Comparison of ENCODE assay signal across 8 cellular contexts in the genomic region with DNA sequence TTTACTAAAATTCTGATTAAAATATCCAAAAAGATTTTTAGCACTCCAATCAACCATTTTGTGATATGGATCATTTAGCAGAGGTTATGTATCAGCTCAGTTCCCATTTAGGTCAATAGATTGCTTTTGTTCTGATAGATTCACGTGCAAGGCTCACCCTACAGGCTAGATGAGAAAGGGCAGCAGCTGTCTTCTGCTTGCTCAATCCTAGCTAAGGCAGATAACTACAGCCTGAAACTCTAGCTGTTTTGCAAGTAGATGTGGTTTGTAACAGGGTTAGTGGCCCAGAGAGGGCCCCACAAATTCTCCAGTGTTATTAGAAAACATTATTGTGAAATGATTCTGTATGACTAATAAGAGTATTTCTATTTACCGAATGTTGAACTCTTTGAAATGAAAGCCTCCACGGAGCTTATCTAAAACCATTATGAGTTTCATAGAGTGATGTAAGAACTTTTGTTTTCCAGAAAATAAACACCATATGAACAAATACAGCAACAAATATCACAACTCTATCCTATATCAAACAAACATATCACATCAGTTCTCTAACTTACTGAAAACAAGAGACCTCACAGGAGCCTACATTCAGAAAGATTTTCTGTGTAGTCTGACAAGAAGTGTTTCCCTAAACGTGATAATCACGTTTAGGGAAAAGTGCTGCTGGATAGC.
A peak's percentile ranks its signal among the peaks of the same experiment; 100 is the strongest.
DNase-seq lines count a peak whose midpoint lies in the region; ATAC-seq and TF ChIP-seq lines count a peak whose summit lies in the region.

No MANE protein-coding gene starts in this region.

- no peak for TF ChIP-seq CTCF in foreskin fibroblast (IDR thresholded peaks at IDR 0.05; ENCODE audit: low read depth, low read length)

- H3K27me3 Mint-ChIP-seq in activated naive CD8-positive, alpha-beta T cell treated with anti-CD3 and anti-CD28 coated beads, Interleukin-2, amount 50 U/mL, for 24 hours: no peaks in the 10 kb centered on the region
- no peaks in the 10 kb centered on the region for H3K27me3 Mint-ChIP-seq in activated naive CD8-positive, alpha-beta T cell treated with anti-CD3 and anti-CD28 coated beads for 36 hours

- TF ChIP-seq EP300 in Ishikawa (IDR thresholded peaks at IDR 0.05; ENCODE audit: borderline replicate concordance): no peak

- ATAC-seq in activated naive CD8-positive, alpha-beta T cell treated with anti-CD3 and anti-CD28 coated beads, Interleukin-2, amount 50 U/mL, for 24 hours: peak; percentile 66
- peak; percentile 98 for ATAC-seq in GM21825 (IDR thresholded peaks at IDR 0.05; ENCODE audit: unreplicated experiment)

- no peak overlapping the region for H3K4me3 Mint-ChIP-seq in activated naive CD8-positive, alpha-beta T cell treated with anti-CD3 and anti-CD28 coated beads, Interleukin-2, amount 50 U/mL, for 24 hours
- no peak overlapping the region for H3K4me3 Mint-ChIP-seq in activated naive CD8-positive, alpha-beta T cell treated with anti-CD3 and anti-CD28 coated beads for 36 hours

- no peak overlapping the region for H3K27ac Mint-ChIP-seq in activated naive CD8-positive, alpha-beta T cell treated with anti-CD3 and anti-CD28 coated beads, Interleukin-2, amount 50 U/mL, for 24 hours
- H3K27ac Mint-ChIP-seq in activated naive CD8-positive, alpha-beta T cell treated with anti-CD3 and anti-CD28 coated beads for 36 hours: no peak overlapping the region

- peaks cover 16% of the 10 kb centered on the region for H3K4me1 Mint-ChIP-seq in activated naive CD8-positive, alpha-beta T cell treated with anti-CD3 and anti-CD28 coated beads, Interleukin-2, amount 50 U/mL, for 24 hours
- peaks cover 7% of the 10 kb centered on the region for H3K4me1 Mint-ChIP-seq in activated naive CD8-positive, alpha-beta T cell treated with anti-CD3 and anti-CD28 coated beads for 36 hours

- DNase-seq in activated naive CD8-positive, alpha-beta T cell treated with anti-CD3 and anti-CD28 coated beads, Interleukin-2, amount 50 U/mL, for 24 hours: no peak
- no peak for DNase-seq in activated naive CD8-positive, alpha-beta T cell treated with anti-CD3 and anti-CD28 coated beads for 36 hours
- peak; percentile 53 for DNase-seq in SW480 (ENCODE audit: low spot score)
- peak; percentile 72 to 82 for DNase-seq in foreskin fibroblast
- peak; percentile 81 for DNase-seq in skeletal muscle cell (ENCODE audit: low read depth)
- no peak for DNase-seq in cerebellar nuclear complex (lab: John Stamatoyannopoulos, UW)

- TF ChIP-seq RAD21 in Ishikawa (IDR thresholded peaks at IDR 0.05; ENCODE audit: low read depth): peak; percentile 47

- no peaks in the 10 kb centered on the region for H3K36me3 Mint-ChIP-seq in activated naive CD8-positive, alpha-beta T cell treated with anti-CD3 and anti-CD28 coated beads, Interleukin-2, amount 50 U/mL, for 24 hours (ENCODE audit: low read depth)
- no peaks in the 10 kb centered on the region for H3K36me3 Mint-ChIP-seq in activated naive CD8-positive, alpha-beta T cell treated with anti-CD3 and anti-CD28 coated beads for 36 hours

- no peak overlapping the region for H3K4me3 ChIP-seq in foreskin fibroblast (ENCODE audit: low read depth in 1 of 2, low read length in 2 of 2)
- no peak overlapping the region for H3K4me3 ChIP-seq in skeletal muscle cell (ENCODE audit: low read depth, low read length)

- H3K9me3 Mint-ChIP-seq in activated naive CD8-positive, alpha-beta T cell treated with anti-CD3 and anti-CD28 coated beads, Interleukin-2, amount 50 U/mL, for 24 hours: no peaks in the 10 kb centered on the region
- no peaks in the 10 kb centered on the region for H3K9me3 Mint-ChIP-seq in activated naive CD8-positive, alpha-beta T cell treated with anti-CD3 and anti-CD28 coated beads for 36 hours

TF ChIP-seq in Ishikawa, 13 proteins besides CTCF, POLR2A, EP300 and RAD21:
- no peak for TF ChIP-seq CREB1 (IDR thresholded peaks at IDR 0.05; ENCODE audit: low read depth)
- peak; percentile 55 for TF ChIP-seq CEBPB (IDR thresholded peaks at IDR 0.05)

Comparison
In these comparisons a context has a peak if more than half of its experiments do, and no peak if none do; other contexts are left out.
1. DNase-seq: peak in SW480 (single experiment), foreskin fibroblast (2 of 2) and skeletal muscle cell (single experiment); none in activated naive CD8-positive, alpha-beta T cell treated with anti-CD3 and anti-CD28 coated beads, Interleukin-2, amount 50 U/mL, for 24 hours (single experiment), activated naive CD8-positive, alpha-beta T cell treated with anti-CD3 and anti-CD28 coated beads for 36 hours (single experiment) and cerebellar nuclear complex (0 of 2).